6 cellular contexts compared by ENCODE assay signal in the genomic region with DNA sequence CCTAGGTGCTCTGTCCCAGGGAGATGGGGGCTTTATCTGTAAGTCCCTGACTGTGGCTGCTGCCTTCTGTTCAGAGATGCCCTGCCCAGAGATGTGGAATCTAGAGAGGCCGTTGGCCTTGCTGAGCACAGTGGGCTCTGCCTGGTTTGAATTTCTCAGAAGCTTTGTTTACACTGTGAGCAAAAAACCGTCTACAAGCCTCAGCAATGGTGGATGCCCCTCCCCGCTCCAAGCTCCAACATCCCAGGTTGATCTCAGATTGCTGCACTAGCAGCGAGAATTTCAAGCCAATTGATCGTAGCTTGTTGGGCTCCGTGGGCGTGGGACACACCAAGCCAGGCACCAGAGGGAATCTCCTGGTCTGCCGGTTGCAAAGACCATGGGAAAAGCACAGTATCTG.
"Had no signal": no experiment of that assay in that cellular context is flagged by ENCODE, and none has a peak within 500 bp of the region (broad histone marks: within the 10 kb centered on the region; RNA-seq: fewer than 3 reads in every experiment).

No MANE protein-coding gene starts in this region.

- H3K27ac ChIP-seq: GM23248 had no signal

- H3K9ac ChIP-seq: GM23248 had no signal

- DNase-seq: GM23248, GOT3, H9, HCEC 1CT had no signal

- H2AFZ ChIP-seq: GM23248 had no signal

- H3K4me3 ChIP-seq: GM23248 had no signal

- FAIRE-seq: H54, HTR-8/SVneo had no signal
